Comparison of ENCODE assay signal across 8 cellular contexts in genomic region chr4:77358315-77358928, GRCh38.
A peak's percentile ranks its signal among the peaks of the same experiment; 100 is the strongest.
DNase-seq lines count a peak whose midpoint lies in the region; ATAC-seq and TF ChIP-seq lines count a peak whose summit lies in the region.

No MANE protein-coding gene starts in this region.

- no peaks in the 10 kb centered on the region for H3K36me3 ChIP-seq in SK-N-SH (replicated peaks in 1 of 2; ENCODE audit: control insufficient read depth in 1 of 2, insufficient read depth in 2 of 2, low read length in 1 of 2)

- no peak for DNase-seq in activated CD8-positive, alpha-beta memory T cell treated with anti-CD3 and anti-CD28 coated beads, Interleukin-2, amount 10 ng/mL, durations not matched to agents 7 days and 5 days
- DNase-seq in activated CD8-positive, alpha-beta memory T cell treated with anti-CD3 and anti-CD28 coated beads for 24 hours, result no peak
- DNase-seq in SK-N-SH (peak; percentile 42), fibroblast of pulmonary artery (ENCODE audit: low read depth) (peak; percentile 57), osteocyte (ENCODE audit: extremely low spot score, unreplicated experiment) (no peak), T-helper 9 cell (no peak)

- no peaks in the 10 kb centered on the region for H3K36me3 Mint-ChIP-seq in activated CD8-positive, alpha-beta memory T cell treated with anti-CD3 and anti-CD28 coated beads, Interleukin-2, amount 10 ng/mL, durations not matched to agents 7 days and 5 days
- no peaks in the 10 kb centered on the region for H3K36me3 Mint-ChIP-seq in osteocyte (ENCODE audit: unreplicated experiment)

- H3K4me1 Mint-ChIP-seq in activated CD8-positive, alpha-beta memory T cell treated with anti-CD3 and anti-CD28 coated beads, Interleukin-2, amount 10 ng/mL, durations not matched to agents 7 days and 5 days, result no peaks in the 10 kb centered on the region
- H3K4me1 Mint-ChIP-seq in osteocyte (ENCODE audit: unreplicated experiment), result no peaks in the 10 kb centered on the region

- ATAC-seq in activated CD8-positive, alpha-beta memory T cell treated with anti-CD3 and anti-CD28 coated beads, Interleukin-2, amount 10 ng/mL, durations not matched to agents 7 days and 5 days, result peak; percentile 66
- ATAC-seq in HG03432 (IDR thresholded peaks at IDR 0.05; ENCODE audit: unreplicated experiment) (peak; percentile 47), GM21529 (IDR thresholded peaks at IDR 0.05; ENCODE audit: unreplicated experiment) (no peak)

- H3K27ac Mint-ChIP-seq in activated CD8-positive, alpha-beta memory T cell treated with anti-CD3 and anti-CD28 coated beads, Interleukin-2, amount 10 ng/mL, durations not matched to agents 7 days and 5 days, result no peak overlapping the region
- H3K27ac Mint-ChIP-seq in osteocyte (ENCODE audit: unreplicated experiment), result no peak overlapping the region

- H3K4me3 ChIP-seq in SK-N-SH (ENCODE audit: low read depth in 2 of 2, low read length in 1 of 2), result no peak overlapping the region
- no peak overlapping the region for H3K4me3 ChIP-seq in fibroblast of pulmonary artery (replicated peaks; ENCODE audit: low read depth, low read length)

- H3K9me2 ChIP-seq in SK-N-SH, result no peaks in the 10 kb centered on the region

- H2AFZ ChIP-seq in SK-N-SH (ENCODE audit: low read depth), result no peak overlapping the region

- peak; percentile 62 for TF ChIP-seq RAD21 in SK-N-SH (IDR thresholded peaks at IDR 0.05; ENCODE audit: low read length)

- no peak overlapping the region for H3K4me2 ChIP-seq in SK-N-SH

- H3K4me3 Mint-ChIP-seq in activated CD8-positive, alpha-beta memory T cell treated with anti-CD3 and anti-CD28 coated beads, Interleukin-2, amount 10 ng/mL, durations not matched to agents 7 days and 5 days, result no peak overlapping the region
- H3K4me3 Mint-ChIP-seq in osteocyte (ENCODE audit: unreplicated experiment), result no peak overlapping the region

- TF ChIP-seq EP300 in SK-N-SH (IDR thresholded peaks at IDR 0.05; ENCODE audit: borderline replicate concordance in 1 of 2, low read depth in 1 of 2, low read length in 1 of 2), result no peak

- H3K27ac ChIP-seq in SK-N-SH (ENCODE audit: low read depth in 2 of 2, low read length in 1 of 2), result no peak overlapping the region

- no peaks in the 10 kb centered on the region for H3K79me2 ChIP-seq in SK-N-SH (ENCODE audit: insufficient read depth)

- 3% methylated on average over 2 of the region's 2 CpGs for WGBS in SK-N-SH (ENCODE audit: low lambda C conversion rate)

- H3K27me3 ChIP-seq in SK-N-SH (ENCODE audit: insufficient read depth), result peaks cover 13% of the 10 kb centered on the region; the same call in 1 of the 2 replicates

- no peaks in the 10 kb centered on the region for H3K9me3 Mint-ChIP-seq in activated CD8-positive, alpha-beta memory T cell treated with anti-CD3 and anti-CD28 coated beads, Interleukin-2, amount 10 ng/mL, durations not matched to agents 7 days and 5 days (ENCODE audit: low read depth)
- no peaks in the 10 kb centered on the region for H3K9me3 Mint-ChIP-seq in osteocyte (ENCODE audit: unreplicated experiment)

- TF ChIP-seq CTCF in SK-N-SH (IDR thresholded peaks at IDR 0.05) (peak; percentile 67), fibroblast of pulmonary artery (IDR thresholded peaks at IDR 0.05; ENCODE audit: low read length, missing control alignments) (peak; percentile 70), osteocyte (IDR thresholded peaks at IDR 0.05) (peak; percentile 68)

- H3F3A ChIP-seq in SK-N-SH (replicated peaks; ENCODE audit: insufficient read depth), result no peaks in the 10 kb centered on the region

- no peaks in the 10 kb centered on the region for H3K9me3 ChIP-seq in SK-N-SH

- H4K20me1 ChIP-seq in SK-N-SH (ENCODE audit: insufficient read depth), result no peaks in the 10 kb centered on the region

- H3K9ac ChIP-seq in SK-N-SH, result no peak overlapping the region

- H3K4me1 ChIP-seq in SK-N-SH (ENCODE audit: control insufficient read depth in 1 of 2, insufficient read depth in 2 of 2, low read depth in 1 of 2, low read length in 1 of 2), result no peaks in the 10 kb centered on the region

- POLR2A ChIA-PET in SK-N-SH (lab: Yijun Ruan, JAX), result no interaction called here

- peaks cover 5% of the 10 kb centered on the region for H3K27me3 Mint-ChIP-seq in activated CD8-positive, alpha-beta memory T cell treated with anti-CD3 and anti-CD28 coated beads, Interleukin-2, amount 10 ng/mL, durations not matched to agents 7 days and 5 days
- peaks cover 21% of the 10 kb centered on the region for H3K27me3 Mint-ChIP-seq in osteocyte (ENCODE audit: unreplicated experiment)

- CTCF ChIA-PET in activated CD8-positive, alpha-beta memory T cell treated with anti-CD3 and anti-CD28 coated beads, Interleukin-2, amount 10 ng/mL, durations not matched to agents 7 days and 5 days (lab: Charles Lee), result interaction anchor here (0.6 to 2.9 kb wide), 16 partner anchors 9 to 263 kb away, joined by 3 to 19 read pairs (median 4); no protein-coding TSS in a partner anchor
- CTCF ChIA-PET in SK-N-SH (lab: Yijun Ruan, JAX), result interaction anchor here (0.6 to 4.1 kb wide), 33 partner anchors 8 to 263 kb away, joined by 3 to 47 read pairs (median 3); no protein-coding TSS in a partner anchor

TF ChIP-seq in SK-N-SH, 30 proteins besides CTCF, POLR2A, EP300 and RAD21:
- TF ChIP-seq SIN3A (IDR thresholded peaks at IDR 0.05; ENCODE audit: borderline replicate concordance, low read depth, low read length), result no peak
- TF ChIP-seq SMC3 (IDR thresholded peaks at IDR 0.05; ENCODE audit: low read depth, low read length), result peak; percentile 53
TF ChIP-seq in SK-N-SH: peak in this region for 1.

Comparison
In these comparisons a context has a peak if more than half of its experiments do, and no peak if none do; other contexts are left out.
1. DNase-seq: peak in SK-N-SH (single experiment) and fibroblast of pulmonary artery (single experiment); none in activated CD8-positive, alpha-beta memory T cell treated with anti-CD3 and anti-CD28 coated beads, Interleukin-2, amount 10 ng/mL, durations not matched to agents 7 days and 5 days (single experiment), activated CD8-positive, alpha-beta memory T cell treated with anti-CD3 and anti-CD28 coated beads for 24 hours (single experiment), osteocyte (single experiment) and T-helper 9 cell (single experiment).
2. Peak in every context shown above with its lines, with median percentiles within 50 percentile points of each other: CTCF ChIP-seq.